In the genomic region with DNA sequence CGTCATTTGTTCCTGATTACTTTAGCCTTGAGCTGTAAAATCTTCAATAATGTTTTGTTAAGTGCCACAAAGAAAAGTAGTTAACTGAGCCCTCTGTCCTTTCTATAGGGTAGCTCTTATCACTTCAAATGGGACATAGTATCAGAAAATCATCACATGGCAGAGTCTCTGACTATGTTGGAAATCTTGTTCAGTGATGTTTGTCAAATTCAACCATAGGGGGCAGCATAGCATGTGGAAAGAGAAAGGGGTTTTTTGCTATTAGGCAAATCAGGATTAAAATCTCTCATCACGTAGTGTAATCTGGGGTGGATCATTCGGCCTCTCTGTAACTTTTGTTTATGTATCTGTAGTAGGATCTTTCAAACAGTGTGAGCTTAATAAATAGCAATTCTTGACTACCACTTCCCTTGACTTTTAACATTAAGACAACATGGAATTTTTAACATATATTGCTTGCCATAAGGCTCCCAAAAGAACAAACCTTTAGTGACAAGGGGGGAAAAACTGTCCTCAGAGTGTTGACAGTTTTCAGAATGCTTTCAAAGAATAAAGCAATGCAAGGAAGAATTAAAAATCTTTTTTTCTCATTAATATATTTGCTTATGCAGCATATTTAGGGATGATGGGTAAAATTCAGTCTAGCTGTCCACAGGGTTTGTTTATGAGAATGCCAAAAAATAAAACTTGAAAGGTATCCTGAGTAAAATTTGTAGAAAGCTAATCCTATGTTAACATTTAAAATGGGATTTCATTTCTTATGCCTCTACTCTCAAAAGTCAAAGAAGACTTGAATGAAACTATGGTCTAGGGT, we compare ENCODE assay signal across 8 cellular contexts.
DNase-seq lines count a peak whose midpoint lies in the region; ATAC-seq and TF ChIP-seq lines count a peak whose summit lies in the region.

No MANE protein-coding gene starts in this region.

- H3K9me3 ChIP-seq in MG63 (no peaks in the 10 kb centered on the region), uterus (no peaks in the 10 kb centered on the region)

- ATAC-seq in HG03342 (IDR thresholded peaks at IDR 0.05; ENCODE audit: unreplicated experiment), result peak; percentile 49

- peak in 2 of 4 experiments; percentile 7 to 17 for TF ChIP-seq CTCF in uterus (IDR thresholded peaks at IDR 0.05)

- intact Hi-C loops in uterus (cut with DNase I; ENCODE audit: low total_unique reads), result no loop called here

- H3K27ac ChIP-seq in uterus, result no peak overlapping the region

- H3K4me1 ChIP-seq in uterus, result no peaks in the 10 kb centered on the region

- peak; percentile 8 for DNase-seq in activated CD4-positive, alpha-beta T cell treated with anti-CD3 and anti-CD28 coated beads for 48 hours
- no peak for DNase-seq in activated CD4-positive, alpha-beta T cell treated with anti-CD3 and anti-CD28 coated beads for 1 hour
- DNase-seq in SK-N-DZ (ENCODE audit: low spot score) (peak; percentile 8), fibroblast of the conjunctiva (ENCODE audit: low read depth) (peak; percentile 1), putamen (ENCODE audit: low spot score) (peak; percentile 21), MG63 (no peak), uterus (no peak)

- H3K27me3 ChIP-seq in MG63, result no peaks in the 10 kb centered on the region
- no peaks in the 10 kb centered on the region for H3K27me3 ChIP-seq in uterus

- no peak for TF ChIP-seq POLR2A in uterus (IDR thresholded peaks at IDR 0.05)

- no peak overlapping the region for H3K4me3 ChIP-seq in MG63
- no peak overlapping the region for H3K4me3 ChIP-seq in uterus

- H3K36me3 ChIP-seq in MG63, result no peaks in the 10 kb centered on the region
- no peaks in the 10 kb centered on the region for H3K36me3 ChIP-seq in uterus

Comparison
In these comparisons a context has a peak if more than half of its experiments do, and no peak if none do; other contexts are left out.
1. DNase-seq: peak in activated CD4-positive, alpha-beta T cell treated with anti-CD3 and anti-CD28 coated beads for 48 hours (single experiment), SK-N-DZ (single experiment), fibroblast of the conjunctiva (single experiment) and putamen (single experiment); none in activated CD4-positive, alpha-beta T cell treated with anti-CD3 and anti-CD28 coated beads for 1 hour (single experiment), MG63 (single experiment) and uterus (0 of 2).